Comparison of ENCODE assay signal across 31 cellular contexts in the genomic region with DNA sequence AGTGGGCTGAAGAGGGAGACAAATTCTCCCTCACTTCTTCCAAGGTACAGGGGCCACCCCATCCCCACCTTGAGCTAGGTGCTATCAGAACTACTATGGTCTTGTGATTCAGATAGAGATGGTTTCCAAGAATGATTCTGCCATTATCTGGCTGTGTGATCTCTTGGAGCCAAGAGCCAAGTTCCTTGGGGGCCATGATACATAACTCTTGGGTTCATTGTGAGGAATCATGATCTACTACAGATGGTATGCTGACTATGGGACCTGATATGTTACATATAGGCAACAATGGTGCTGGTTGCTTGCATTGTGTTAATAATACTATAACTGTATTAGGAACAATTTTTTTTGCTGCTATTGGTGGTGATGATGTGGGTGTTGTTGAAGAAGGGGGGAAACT. TPM values are rescaled to one million over a fixed set of nuclear protein-coding genes. Genes with fewer than 3 reads are reported as not detected.
"Had no signal": no experiment of that assay in that cellular context is flagged by ENCODE, and none has a peak within 500 bp of the region (broad histone marks: within the 10 kb centered on the region; RNA-seq: fewer than 3 reads in every experiment).

No MANE protein-coding gene starts in this region.

- H3K36me3 Mint-ChIP-seq: naive B cell, neural progenitor cell, type B pancreatic cell had no signal

- H2AFZ ChIP-seq: neural progenitor cell had no signal

- H3K9me3 Mint-ChIP-seq: activated B cell treated with CpG ODN at 0.5 μM for 24 hours, neural progenitor cell, type B pancreatic cell had no signal

- H3K27me3 ChIP-seq: body of pancreas, neural progenitor cell had no signal

- H3K27ac ChIP-seq: body of pancreas, lower lobe of right lung, neural progenitor cell, thoracic aorta had no signal

- ATAC-seq: body of pancreas, esophagus mucosa, left lobe of liver, lower lobe of right lung, sciatic nerve had no signal

- H3K4me2 ChIP-seq: neural progenitor cell, SK-N-SH had no signal

- H3K9me3 ChIP-seq: body of pancreas, lower lobe of right lung, SK-N-SH, thoracic aorta had no signal

- H3K4me1 ChIP-seq: body of pancreas, lower lobe of right lung, neural progenitor cell had no signal

- H3K27ac Mint-ChIP-seq: activated B cell treated with CpG ODN at 0.5 μM for 24 hours; activated naive CD8-positive, alpha-beta T cell treated with anti-CD3 and anti-CD28 coated beads, Interleukin-2, amount 50 U/mL, for 24 hours; activated T-cell treated with anti-CD3 and anti-CD28 coated beads, Interleukin-2, amount 50 U/mL, for 72 hours; naive B cell; neural progenitor cell; type B pancreatic cell had no signal

- H3K4me3 Mint-ChIP-seq: activated B cell treated with CpG ODN at 0.5 μM for 24 hours; activated naive CD8-positive, alpha-beta T cell treated with anti-CD3 and anti-CD28 coated beads, Interleukin-2, amount 50 U/mL, for 24 hours; naive B cell; neural progenitor cell; type B pancreatic cell had no signal

- DNase-seq: activated B cell treated with CpG ODN at 0.5 μM for 24 hours; activated CD4-positive, alpha-beta T cell treated with anti-CD3 and anti-CD28 coated beads for 4 hours; activated CD8-positive, alpha-beta memory T cell treated with anti-CD3 and anti-CD28 coated beads, Interleukin-2, amount 50 U/mL, for 48 hours; activated gamma-delta T cell; activated naive CD4-positive, alpha-beta T cell treated with anti-CD3 and anti-CD28 coated beads, Interleukin-2, amount 50 U/mL, for 16 hours; activated naive CD8-positive, alpha-beta T cell treated with anti-CD3 and anti-CD28 coated beads, Interleukin-2, amount 50 U/mL, for 24 hours; activated T-cell treated with anti-CD3 and anti-CD28 coated beads, Interleukin-2, amount 50 U/mL, for 72 hours; anterior cingulate cortex; effector memory CD4-positive, alpha-beta T cell; foreskin melanocyte; kidney; lower lobe of right lung; mesendoderm; naive B cell; SK-N-SH; small intestine; stimulated activated CD4-positive, alpha-beta T cell treated with anti-CD3 and anti-CD28 coated beads, Interleukin-2, amount 100 ng/mL, for 48 hours; stimulated activated CD8-positive, alpha-beta memory T cell treated with anti-CD3 and anti-CD28 coated beads, Interleukin-4, amount 100 ng/mL, for 48 hours; stimulated activated naive CD4-positive, alpha-beta T cell; T1000 had no signal

- H3K27me3 Mint-ChIP-seq: activated B cell treated with CpG ODN at 0.5 μM for 24 hours, type B pancreatic cell had no signal

- H3K4me3 ChIP-seq: body of pancreas, lower lobe of right lung, neural progenitor cell, thoracic aorta had no signal

- H3K36me3 ChIP-seq: lower lobe of right lung, neural progenitor cell, thoracic aorta had no signal

- H3K9ac ChIP-seq: neural progenitor cell, SK-N-SH had no signal

- H3K4me1 Mint-ChIP-seq: neural progenitor cell had no signal

RNA-seq across cellular contexts. Expression of gene DYNLRB2, which starts 45.7 kb away (rescaled TPM):
- total RNA-seq: body of pancreas, cardiac septum, dermis microvascular lymphatic vessel endothelial cell, endothelial cell of umbilical vein, esophagus mucosa, left lobe of liver, posterior vena cava, thoracic aorta had no signal
- polyA plus RNA-seq: endothelial cell of umbilical vein had no signal
